ENCODE assay signal across 17 cellular contexts in the genomic region with DNA sequence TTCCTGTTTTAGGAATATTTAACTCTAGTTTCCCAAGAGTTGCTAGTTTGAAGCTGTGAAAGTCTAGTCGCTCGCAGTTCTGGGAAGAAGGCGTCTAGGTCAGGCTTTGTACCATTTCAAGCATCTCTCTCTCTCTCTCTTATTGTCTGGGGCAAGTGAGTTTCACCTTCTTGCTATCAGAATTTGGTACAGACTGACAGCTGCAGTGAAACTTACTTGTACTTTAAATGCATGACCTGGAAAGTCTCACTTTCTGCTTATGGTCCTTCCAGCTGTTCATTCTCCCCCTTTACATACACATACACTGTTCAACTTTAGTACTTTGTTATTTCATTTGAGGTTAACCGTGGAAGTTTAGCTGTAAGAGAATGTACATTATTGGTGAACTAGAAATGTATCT. TPM values are rescaled to one million over a fixed set of nuclear protein-coding genes. Genes with fewer than 3 reads are reported as not detected.
A peak's percentile ranks its signal among the peaks of the same experiment; 100 is the strongest.
DNase-seq lines count a peak whose midpoint lies in the region; ATAC-seq, FAIRE-seq and TF ChIP-seq lines count a peak whose summit lies in the region.
"Had no signal": no experiment of that assay in that cellular context is flagged by ENCODE, and none has a peak within 500 bp of the region (broad histone marks: within the 10 kb centered on the region; RNA-seq: fewer than 3 reads in every experiment).

No MANE protein-coding gene starts in this region.

- no peak overlapping the region for H3K27ac ChIP-seq in HEK293 (ENCODE audit: extremely low read depth, low read depth, low read length)
- 0 out of 2 replicates have a peak overlapping the region, but pooled peaks have one; percentile 13 for H3K27ac ChIP-seq in KMS-11
- peak overlapping the region; percentile 89 for H3K27ac ChIP-seq in OCI-LY3 (ENCODE audit: low read length)
- no peak overlapping the region for H3K27ac ChIP-seq in A673 (ENCODE audit: low read depth, low read length, poor library complexity, severe bottlenecking)
- H3K27ac ChIP-seq in gastroesophageal sphincter: no peak overlapping the region
- H3K27ac ChIP-seq: C4-2B, HL-60 had no signal

- TF ChIP-seq POLR2A in gastroesophageal sphincter (IDR thresholded peaks at IDR 0.05): no peak

- ATAC-seq in gastroesophageal sphincter: no peak
- ATAC-seq: GM23338 had no signal

- H3K4me2 ChIP-seq in KMS-11 (no peak overlapping the region; the same call in 1 of the 2 replicates), OCI-LY3 (ENCODE audit: low read length) (peak overlapping the region; percentile 66)
- H3K4me2 ChIP-seq: GM23338 had no signal

- H3K4me1 ChIP-seq in HEK293 (ENCODE audit: control insufficient read depth, insufficient read depth, low read length) (peaks cover 7% of the 10 kb centered on the region), KMS-11 (ENCODE audit: low read depth, poor library complexity, severe bottlenecking) (peaks cover 15% of the 10 kb centered on the region), OCI-LY3 (ENCODE audit: low read length) (peaks cover 44% of the 10 kb centered on the region), A673 (ENCODE audit: insufficient read depth, low read length, poor library complexity, severe bottlenecking) (no peaks in the 10 kb centered on the region), gastroesophageal sphincter (peaks cover 0 to 8% (median 0%) of the 10 kb centered on the region in 3 donors)

- intact Hi-C loops in A673 (cut with micrococcal nuclease; ENCODE audit: unreplicated experiment): no loop called here

- peaks cover 2% of the 10 kb centered on the region for H3K9me3 Mint-ChIP-seq in glutamatergic neuron (ENCODE audit: unreplicated experiment)
- H3K9me3 Mint-ChIP-seq: CD4-positive, alpha-beta T cell; GM23338; HFFc6 had no signal

- no peak overlapping the region for H3K27ac Mint-ChIP-seq in glutamatergic neuron (ENCODE audit: unreplicated experiment)
- H3K27ac Mint-ChIP-seq: CD4-positive, alpha-beta T cell; GM23338; HFFc6 had no signal

- FAIRE-seq in D721Med (lab: Jason Lieb, UNC): peak; percentile 63
- FAIRE-seq: G401.6, GM12891, H54 had no signal

- no peak overlapping the region for H3K9ac ChIP-seq in KMS-11
- H3K9ac ChIP-seq in OCI-LY3 (ENCODE audit: low read length): peak overlapping the region; percentile 37; the same call in 1 of the 2 replicates

- no TSS peak for BruUV-seq in A673 (replicated peaks; lab: Mats Ljungman, UMichigan)

- H3K27me3 Mint-ChIP-seq in glutamatergic neuron (ENCODE audit: unreplicated experiment): peaks cover 3% of the 10 kb centered on the region

- no peak overlapping the region for H3K4me3 Mint-ChIP-seq in glutamatergic neuron (ENCODE audit: unreplicated experiment)
- H3K4me3 Mint-ChIP-seq: CD4-positive, alpha-beta T cell; GM23338; HFFc6 had no signal

- no peaks in the 10 kb centered on the region for H3K9me3 ChIP-seq in HEK293 (ENCODE audit: control insufficient read depth, insufficient read depth, low read depth, low read length)
- no peaks in the 10 kb centered on the region for H3K9me3 ChIP-seq in OCI-LY3 (ENCODE audit: insufficient read depth, low read length)
- H3K9me3 ChIP-seq in A673 (ENCODE audit: low read depth, low read length, poor library complexity, severe bottlenecking): no peaks in the 10 kb centered on the region
- H3K9me3 ChIP-seq in gastroesophageal sphincter: no peaks in the 10 kb centered on the region

- H3K79me2 ChIP-seq in KMS-11 (ENCODE audit: insufficient read depth, low read depth) (no peaks in the 10 kb centered on the region), OCI-LY3 (ENCODE audit: low read length) (no peaks in the 10 kb centered on the region)

- H4K20me1 ChIP-seq in KMS-11 (ENCODE audit: insufficient read depth): no peaks in the 10 kb centered on the region
- H4K20me1 ChIP-seq in OCI-LY3 (ENCODE audit: insufficient read depth, low read length): no peaks in the 10 kb centered on the region

- DNase-seq in D721Med (ENCODE audit: insufficient read length, low spot score): no peak
- DNase-seq in A673 (ENCODE audit: low spot score): no peak
- DNase-seq in glutamatergic neuron: no peak
- DNase-seq: AML-193; CD4-positive, alpha-beta T cell; HCEC 1CT; HFFc6 had no signal

- H3K4me1 Mint-ChIP-seq in glutamatergic neuron (ENCODE audit: low read depth, unreplicated experiment): peaks cover 25% of the 10 kb centered on the region

- POLR2A ChIA-PET in HEK293 (lab: Yijun Ruan, JAX): no interaction called here
- POLR2A ChIA-PET in A673 (lab: Charles Lee; ENCODE audit: low non-redundant PET): no interaction called here

- no peak for TF ChIP-seq CTCF in D721Med (IDR thresholded peaks at IDR 0.05; ENCODE audit: insufficient read depth, missing control alignments)
- TF ChIP-seq CTCF in HEK293 (tag by site-specific recombination; IDR thresholded peaks at IDR 0.05): no peak
- TF ChIP-seq CTCF in KMS-11 (conservative IDR thresholded peaks at IDR 0.05; ENCODE audit: low read depth, low read length): no peak
- no peak for TF ChIP-seq CTCF in OCI-LY3 (IDR thresholded peaks at IDR 0.05; ENCODE audit: low read depth, low read length)
- no peak for TF ChIP-seq CTCF in A673 (conservative IDR thresholded peaks at IDR 0.05; ENCODE audit: low read depth, low read length)
- no peak for TF ChIP-seq CTCF in glutamatergic neuron (IDR thresholded peaks at IDR 0.05; ENCODE audit: partially characterized antibody, unreplicated experiment)
- no peak for TF ChIP-seq CTCF in gastroesophageal sphincter (IDR thresholded peaks at IDR 0.05)

- no peaks in the 10 kb centered on the region for H3K36me3 ChIP-seq in HEK293 (ENCODE audit: control insufficient read depth in 2 of 2, insufficient read depth in 1 of 2, low read length in 2 of 2)
- H3K36me3 ChIP-seq in KMS-11 (ENCODE audit: insufficient read depth): no peaks in the 10 kb centered on the region
- no peaks in the 10 kb centered on the region for H3K36me3 ChIP-seq in OCI-LY3 (replicated peaks; ENCODE audit: low read depth, low read length)
- no peaks in the 10 kb centered on the region for H3K36me3 ChIP-seq in A673 (ENCODE audit: insufficient read depth, low read length, poor library complexity, severe bottlenecking)
- H3K36me3 ChIP-seq in gastroesophageal sphincter: no peaks in the 10 kb centered on the region

- no peak for TF ChIP-seq EP300 in gastroesophageal sphincter (IDR thresholded peaks at IDR 0.05)

- H3K4me3 ChIP-seq in HEK293 (ENCODE audit: low read depth, low read length) (no peak overlapping the region), KMS-11 (IDR thresholded peaks at IDR 0.05; ENCODE audit: insufficient read depth, low read depth, low read length) (no peak overlapping the region), OCI-LY3 (ENCODE audit: low read length) (peak overlapping the region; percentile 61), A673 (ENCODE audit: low read depth, low read length, poor library complexity, severe bottlenecking) (no peak overlapping the region), gastroesophageal sphincter (no peak overlapping the region)
- H3K4me3 ChIP-seq: GM23338 had no signal

- H2AFZ ChIP-seq in KMS-11 (ENCODE audit: low read depth) (no peak overlapping the region), OCI-LY3 (ENCODE audit: low read depth, low read length) (peak overlapping the region; percentile 76; the same call in 1 of the 2 replicates)
- H2AFZ ChIP-seq: GM23338 had no signal

- H3K36me3 Mint-ChIP-seq in glutamatergic neuron (ENCODE audit: unreplicated experiment): no peaks in the 10 kb centered on the region

- H3K27me3 ChIP-seq in KMS-11 (ENCODE audit: insufficient read depth, low read depth) (no peaks in the 10 kb centered on the region), OCI-LY3 (ENCODE audit: low read depth, low read length) (no peaks in the 10 kb centered on the region), A673 (replicated peaks; ENCODE audit: insufficient read depth, low read depth, low read length, poor library complexity) (peaks cover 18% of the 10 kb centered on the region), gastroesophageal sphincter (peaks cover 18% of the 10 kb centered on the region)

- CTCF ChIA-PET in HEK293 (lab: Yijun Ruan, JAX) (interaction anchor here (0.9 kb wide), 1 partner anchor 628 kb away, joined by 3 read pairs; no protein-coding TSS in a partner anchor), A673 (lab: Charles Lee) (no interaction called here)

- 57 to 70% methylated on average over 3 to 4 of the region's 4 CpGs for WGBS in gastroesophageal sphincter (ENCODE audit: low coverage in 1 of 2), 2 donors

TF ChIP-seq in HEK293, 187 proteins besides CTCF, POLR2A, EP300 and RAD21 (continues in another document):
- no peak for TF ChIP-seq YY2 (tag by site-specific recombination; IDR thresholded peaks at IDR 0.05)
- peak; percentile 84 for TF ChIP-seq PRDM1 (tag by site-specific recombination; IDR thresholded peaks at IDR 0.05)
- TF ChIP-seq, protein P1, sequence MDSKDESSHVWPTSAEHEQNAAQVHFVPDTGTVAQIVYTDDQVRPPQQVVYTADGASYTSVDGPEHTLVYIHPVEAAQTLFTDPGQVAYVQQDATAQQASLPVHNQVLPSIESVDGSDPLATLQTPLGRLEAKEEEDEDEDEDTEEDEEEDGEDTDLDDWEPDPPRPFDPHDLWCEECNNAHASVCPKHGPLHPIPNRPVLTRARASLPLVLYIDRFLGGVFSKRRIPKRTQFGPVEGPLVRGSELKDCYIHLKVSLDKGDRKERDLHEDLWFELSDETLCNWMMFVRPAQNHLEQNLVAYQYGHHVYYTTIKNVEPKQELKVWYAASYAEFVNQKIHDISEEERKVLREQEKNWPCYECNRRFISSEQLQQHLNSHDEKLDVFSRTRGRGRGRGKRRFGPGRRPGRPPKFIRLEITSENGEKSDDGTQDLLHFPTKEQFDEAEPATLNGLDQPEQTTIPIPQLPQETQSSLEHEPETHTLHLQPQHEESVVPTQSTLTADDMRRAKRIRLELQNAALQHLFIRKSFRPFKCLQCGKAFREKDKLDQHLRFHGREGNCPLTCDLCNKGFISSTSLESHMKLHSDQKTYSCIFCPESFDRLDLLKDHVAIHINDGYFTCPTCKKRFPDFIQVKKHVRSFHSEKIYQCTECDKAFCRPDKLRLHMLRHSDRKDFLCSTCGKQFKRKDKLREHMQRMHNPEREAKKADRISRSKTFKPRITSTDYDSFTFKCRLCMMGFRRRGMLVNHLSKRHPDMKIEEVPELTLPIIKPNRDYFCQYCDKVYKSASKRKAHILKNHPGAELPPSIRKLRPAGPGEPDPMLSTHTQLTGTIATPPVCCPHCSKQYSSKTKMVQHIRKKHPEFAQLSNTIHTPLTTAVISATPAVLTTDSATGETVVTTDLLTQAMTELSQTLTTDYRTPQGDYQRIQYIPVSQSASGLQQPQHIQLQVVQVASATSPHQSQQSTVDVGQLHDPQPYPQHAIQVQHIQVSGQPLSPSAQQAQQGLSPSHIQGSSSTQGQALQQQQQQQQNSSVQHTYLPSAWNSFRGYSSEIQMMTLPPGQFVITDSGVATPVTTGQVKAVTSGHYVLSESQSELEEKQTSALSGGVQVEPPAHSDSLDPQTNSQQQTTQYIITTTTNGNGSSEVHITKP (tag by site-specific recombination; IDR thresholded peaks at IDR 0.05): peak; percentile 70

RNA-seq across cellular contexts. Expression of a gene that starts 4.4 kb away (rescaled TPM):
- total RNA-seq in A673 (2021): not detected in 2 replicates
- 6.2 TPM for total RNA-seq in glutamatergic neuron (ENCODE audit: unreplicated experiment)
- 1 to 10 TPM in 2 of 4 donors, under 1 TPM in 1, not detected in 1; 0.31 to 2.1 (median 1.3) TPM for total RNA-seq in gastroesophageal sphincter
- total RNA-seq: CD4-positive, alpha-beta T cell had no signal

Comparison
In these comparisons a context has a peak if more than half of its experiments do, and no peak if none do; other contexts are left out.
1. H3K27ac ChIP-seq: peak in KMS-11 (single experiment) and OCI-LY3 (single experiment); none in HEK293 (single experiment), A673 (single experiment) and gastroesophageal sphincter (0 of 4).